In the genomic region with DNA sequence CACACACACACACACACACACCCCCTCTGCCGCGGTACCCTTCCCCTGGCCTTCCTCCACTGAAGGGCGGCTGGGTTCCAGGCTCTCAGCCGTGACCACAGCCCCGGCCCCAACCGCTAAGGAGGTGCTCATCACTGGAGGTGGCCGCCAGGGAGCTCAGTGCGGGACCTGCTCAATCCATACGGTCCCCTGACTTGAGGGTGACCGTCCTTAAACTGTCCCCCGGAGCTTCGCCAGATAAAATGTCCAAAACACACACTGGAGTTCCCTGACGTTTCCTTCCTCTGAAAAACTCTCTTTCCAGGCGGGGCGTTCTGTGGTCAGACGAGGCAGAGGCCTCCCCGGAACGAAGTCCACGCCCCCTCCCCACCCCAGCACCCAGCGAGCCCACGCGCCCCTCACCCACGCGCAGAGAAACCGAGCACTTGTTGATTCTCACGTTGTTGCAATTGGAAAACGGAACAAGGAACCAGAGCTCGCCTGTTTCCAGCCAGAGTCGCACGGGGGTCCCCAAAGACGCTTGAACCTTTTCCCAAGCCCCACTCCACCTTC, we compare ENCODE assay signal across 8 cellular contexts. TPM values are rescaled to one million over a fixed set of nuclear protein-coding genes. Genes with fewer than 3 reads are reported as not detected.
A peak's percentile ranks its signal among the peaks of the same experiment; 100 is the strongest.
DNase-seq lines count a peak whose midpoint lies in the region; ATAC-seq and TF ChIP-seq lines count a peak whose summit lies in the region.

No MANE protein-coding gene starts in this region.

- H3K9ac ChIP-seq in KMS-11 (peak overlapping the region; percentile 90), neural progenitor cell (no peak overlapping the region)

- ATAC-seq in GM21381 (IDR thresholded peaks at IDR 0.05; ENCODE audit: unreplicated experiment) = no peak

- TF ChIP-seq CTCF in KMS-11 (conservative IDR thresholded peaks at IDR 0.05; ENCODE audit: low read depth, low read length) = no peak
- TF ChIP-seq CTCF in fibroblast of pulmonary artery (IDR thresholded peaks at IDR 0.05; ENCODE audit: low read length, missing control alignments) = no peak
- no peak for TF ChIP-seq CTCF in neural progenitor cell (IDR thresholded peaks at IDR 0.05)

- peaks cover 16% of the 10 kb centered on the region for H3F3A ChIP-seq in neural progenitor cell (ENCODE audit: low read depth)

- H3K9me3 Mint-ChIP-seq in neural progenitor cell = no peaks in the 10 kb centered on the region

- H4K20me1 ChIP-seq in KMS-11 (ENCODE audit: insufficient read depth) = no peaks in the 10 kb centered on the region
- peaks cover 4% of the 10 kb centered on the region for H4K20me1 ChIP-seq in neural progenitor cell (ENCODE audit: low read depth)

- H3K4me2 ChIP-seq in KMS-11 = peak overlapping the region; percentile 80
- H3K4me2 ChIP-seq in neural progenitor cell = peak overlapping the region; percentile 97

- DNase-seq in GM03348 (ENCODE audit: low spot score) (peak; percentile 41), activated T-cell treated with anti-CD3 and anti-CD28 coated beads for 4 hours (peak; percentile 61), fibroblast of pulmonary artery (ENCODE audit: low read depth) (peak; percentile 46), neural progenitor cell (ENCODE audit: low spot score) (peak; percentile 19), cerebellar nuclear complex (lab: John Stamatoyannopoulos, UW) (no peak), SHP77 treated with DMSO at 0.1 percent for 48 hours (lab: John Stamatoyannopoulos, UW) (no peak)

- H3K36me3 Mint-ChIP-seq in neural progenitor cell = no peaks in the 10 kb centered on the region

- H3K27me3 ChIP-seq in KMS-11 (ENCODE audit: insufficient read depth, low read depth) (no peaks in the 10 kb centered on the region), neural progenitor cell (peaks cover 77% of the 10 kb centered on the region)

- H3K4me3 ChIP-seq in KMS-11 (IDR thresholded peaks at IDR 0.05; ENCODE audit: insufficient read depth, low read depth, low read length) (peak overlapping the region; percentile 30), fibroblast of pulmonary artery (replicated peaks; ENCODE audit: low read depth, low read length) (peak overlapping the region; percentile 65), neural progenitor cell (peak overlapping the region; percentile 79)

- no peaks in the 10 kb centered on the region for H3K36me3 ChIP-seq in KMS-11 (ENCODE audit: insufficient read depth)
- no peaks in the 10 kb centered on the region for H3K36me3 ChIP-seq in neural progenitor cell

- no peak overlapping the region for H3K27ac Mint-ChIP-seq in neural progenitor cell

- H3K4me3 Mint-ChIP-seq in neural progenitor cell = peak overlapping the region; percentile 85

- H3K27ac ChIP-seq in KMS-11 (no peak overlapping the region), neural progenitor cell (no peak overlapping the region)

- H3K9me3 ChIP-seq in neural progenitor cell (ENCODE audit: low read depth) = no peaks in the 10 kb centered on the region

- peaks cover 45% of the 10 kb centered on the region for H3K27me3 Mint-ChIP-seq in neural progenitor cell (ENCODE audit: insufficient read depth, low read depth)

- H3K4me1 Mint-ChIP-seq in neural progenitor cell = peaks cover 15% of the 10 kb centered on the region

- H3K4me1 ChIP-seq in KMS-11 (ENCODE audit: low read depth, poor library complexity, severe bottlenecking) (peaks cover 6% of the 10 kb centered on the region), neural progenitor cell (peaks cover 10% of the 10 kb centered on the region)

- peak overlapping the region; percentile 99 for H2AFZ ChIP-seq in KMS-11 (ENCODE audit: low read depth)
- peak overlapping the region; percentile 99 for H2AFZ ChIP-seq in neural progenitor cell (replicated peaks)

- no peaks in the 10 kb centered on the region for H3K79me2 ChIP-seq in KMS-11 (ENCODE audit: insufficient read depth, low read depth)
- H3K79me2 ChIP-seq in neural progenitor cell (ENCODE audit: low read depth) = no peaks in the 10 kb centered on the region

RNA-seq across cellular contexts. Expression of a gene that starts 1.4 kb away (rescaled TPM):
- total RNA-seq in neural progenitor cell (ENCODE audit: low replicate concordance) = 0.64 and 2.1 TPM in 2 replicates

Comparison
In these comparisons a context has a peak if more than half of its experiments do, and no peak if none do; other contexts are left out.
1. DNase-seq: peak in GM03348 (single experiment), activated T-cell treated with anti-CD3 and anti-CD28 coated beads for 4 hours (single experiment), fibroblast of pulmonary artery (single experiment) and neural progenitor cell (single experiment); none in cerebellar nuclear complex (0 of 2) and SHP77 treated with DMSO at 0.1 percent for 48 hours (single experiment).
2. Peak in every context shown above with its lines, with median percentiles within 50 percentile points of each other: H3K4me3 ChIP-seq.